Comparison of ENCODE assay signal across 27 cellular contexts in the genomic region with DNA sequence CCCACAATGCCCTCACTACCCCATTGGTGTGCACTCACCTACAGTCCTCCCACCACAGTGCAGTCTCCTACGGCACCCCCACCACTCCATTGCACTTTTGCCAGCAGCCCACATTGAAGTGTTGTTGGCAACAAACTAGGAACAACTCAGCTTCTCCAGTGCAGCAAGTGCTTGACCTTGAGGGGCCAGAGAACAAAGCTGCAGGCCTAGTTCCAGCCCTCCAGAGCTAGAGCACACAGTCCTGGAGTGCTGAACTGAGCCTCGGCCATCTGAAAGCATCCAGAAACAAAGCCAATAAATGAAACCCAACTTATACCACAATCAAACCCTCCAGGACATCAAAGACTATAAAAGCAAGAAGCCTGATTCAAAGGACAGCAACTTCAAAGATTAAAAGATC.
"Had no signal": no experiment of that assay in that cellular context is flagged by ENCODE, and none has a peak within 500 bp of the region (broad histone marks: within the 10 kb centered on the region; RNA-seq: fewer than 3 reads in every experiment).

No MANE protein-coding gene starts in this region.

- H3K36me3 ChIP-seq: neutrophil, pancreas, prostate gland, right lobe of liver, sigmoid colon, stomach, suprapubic skin, thoracic aorta, thyroid gland, tibial nerve, upper lobe of left lung, uterus had no signal

- H3K4me3 ChIP-seq: neural progenitor cell, pancreas, prostate gland, right lobe of liver, sigmoid colon, stomach, suprapubic skin, thoracic aorta, thyroid gland, tibial nerve, upper lobe of left lung, uterus had no signal

- H2AFZ ChIP-seq: neural progenitor cell had no signal

- DNase-seq: naive thymus-derived CD4-positive, alpha-beta T cell; natural killer cell; nucleus accumbens; pancreas; retina; right lobe of liver; sigmoid colon; small intestine; stimulated activated CD4-positive, alpha-beta T cell treated with anti-CD3 and anti-CD28 coated beads, Interleukin-15, amount 100 ng/mL, for 24 hours; stimulated activated CD4-positive, alpha-beta T cell treated with anti-CD3 and anti-CD28 coated beads, Interleukin-2, amount 100 ng/mL, for 24 hours; stimulated activated CD4-positive, alpha-beta T cell treated with anti-CD3 and anti-CD28 coated beads, Interleukin-2, amount 100 ng/mL, for 48 hours; stimulated activated CD4-positive, alpha-beta T cell treated with anti-CD3 and anti-CD28 coated beads, Interleukin-4, amount 100 ng/mL, for 24 hours; stimulated activated naive B cell treated with anti-CD40 and anti-IgM and Interleukin-4, amounts not matched to agents 10 μg/mL and 1 μg/mL and 100 μg/mL, for 72 hours; stimulated activated naive CD4-positive, alpha-beta T cell treated with Interleukin-2 at 50 U/mL for 16 hours; stomach; thyroid gland; trophoblast cell; upper lobe of left lung; uterus had no signal

- H3K27ac ChIP-seq: neural progenitor cell, neutrophil, pancreas, prostate gland, right lobe of liver, sigmoid colon, stomach, suprapubic skin, thoracic aorta, thyroid gland, tibial nerve, upper lobe of left lung, uterus had no signal

- H3K4me1 ChIP-seq: neural progenitor cell, pancreas, prostate gland, right lobe of liver, sigmoid colon, stomach, suprapubic skin, thyroid gland, tibial nerve, upper lobe of left lung, uterus had no signal

- ATAC-seq: naive thymus-derived CD4-positive, alpha-beta T cell; natural killer cell; pancreas; right cardiac atrium; right lobe of liver; stimulated activated effector memory CD8-positive, alpha-beta T cell treated with anti-CD3 and anti-CD28 coated beads, Interleukin-12 subunit alpha, Interleukin-12 subunit beta, amount 100 ng/mL, for 72 hours; stimulated activated naive B cell treated with anti-CD40 and anti-IgM and Interleukin-4, amounts not matched to agents 10 μg/mL and 1 μg/mL and 100 μg/mL, for 72 hours had no signal

- H3K27me3 ChIP-seq: neural progenitor cell, neutrophil, pancreas, right lobe of liver, sigmoid colon, suprapubic skin, thyroid gland, tibial nerve, upper lobe of left lung, uterus had no signal

- H3K9ac ChIP-seq: neural progenitor cell had no signal

- H3K9me3 ChIP-seq: neutrophil, pancreas, prostate gland, thyroid gland, uterus had no signal

- H3K4me2 ChIP-seq: neural progenitor cell had no signal
